Comparison of ENCODE assay signal across 1 cellular context in the genomic region with DNA sequence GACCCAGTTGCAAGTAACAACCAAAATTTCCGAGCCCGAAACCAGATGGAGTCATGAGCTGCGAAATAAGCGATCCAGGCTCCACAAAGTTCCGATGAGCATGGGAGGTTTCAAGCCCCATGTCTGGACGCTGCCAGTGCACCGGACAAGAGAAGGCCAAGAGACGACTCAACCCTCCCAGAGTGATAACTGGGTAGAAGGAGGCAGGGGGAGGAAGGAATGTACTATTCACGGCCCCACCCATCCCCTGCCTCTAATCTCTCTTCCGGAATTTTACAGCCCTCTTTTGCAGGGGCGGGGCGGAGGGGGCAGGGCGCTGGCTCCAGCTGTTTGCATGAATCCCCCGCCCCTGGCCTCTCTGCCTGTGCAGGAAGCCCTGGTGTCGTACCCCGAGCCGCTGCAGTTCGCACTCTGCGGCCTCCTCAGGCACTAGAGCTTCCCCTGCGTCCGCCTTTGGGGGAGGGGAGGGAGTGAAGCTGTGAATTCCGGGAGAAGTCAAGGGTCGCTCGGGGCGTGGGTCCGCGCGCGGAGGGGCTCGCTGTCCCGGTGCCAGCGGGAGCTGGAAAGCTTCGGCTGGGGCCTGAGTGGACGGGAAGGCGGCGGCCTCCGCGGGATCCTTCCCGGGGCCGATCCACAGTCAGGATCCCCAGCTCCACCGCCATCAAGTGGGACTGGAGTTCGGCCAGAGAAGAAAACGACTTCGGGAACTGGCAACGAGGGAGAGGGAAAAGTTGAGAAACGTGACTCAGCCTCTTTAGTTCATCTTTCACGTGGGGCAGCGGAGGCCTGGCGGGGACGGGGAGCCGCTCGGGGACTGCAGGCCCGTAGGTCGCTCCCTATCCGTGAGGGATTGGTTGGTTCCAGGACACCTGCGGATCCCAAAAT.
TF ChIP-seq lines count a peak whose summit lies in the region.

No MANE protein-coding gene starts in this region.

TF ChIP-seq in K562, 482 proteins besides CTCF, POLR2A, EP300 and RAD21 (continued from another document and continues in another):
- TF ChIP-seq NCOA1 (IDR thresholded peaks at IDR 0.05; ENCODE audit: low read depth) = peak; percentile 80; the same call in 1 of the 2 replicates
- TF ChIP-seq, protein P1, sequence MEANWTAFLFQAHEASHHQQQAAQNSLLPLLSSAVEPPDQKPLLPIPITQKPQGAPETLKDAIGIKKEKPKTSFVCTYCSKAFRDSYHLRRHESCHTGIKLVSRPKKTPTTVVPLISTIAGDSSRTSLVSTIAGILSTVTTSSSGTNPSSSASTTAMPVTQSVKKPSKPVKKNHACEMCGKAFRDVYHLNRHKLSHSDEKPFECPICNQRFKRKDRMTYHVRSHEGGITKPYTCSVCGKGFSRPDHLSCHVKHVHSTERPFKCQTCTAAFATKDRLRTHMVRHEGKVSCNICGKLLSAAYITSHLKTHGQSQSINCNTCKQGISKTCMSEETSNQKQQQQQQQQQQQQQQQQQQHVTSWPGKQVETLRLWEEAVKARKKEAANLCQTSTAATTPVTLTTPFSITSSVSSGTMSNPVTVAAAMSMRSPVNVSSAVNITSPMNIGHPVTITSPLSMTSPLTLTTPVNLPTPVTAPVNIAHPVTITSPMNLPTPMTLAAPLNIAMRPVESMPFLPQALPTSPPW (CRISPR knock-in tag; IDR thresholded peaks at IDR 0.05) = peak; percentile 99
- peak; percentile 96 for TF ChIP-seq MYNN (IDR thresholded peaks at IDR 0.05)
- TF ChIP-seq MYNN (CRISPR knock-in tag; IDR thresholded peaks at IDR 0.05) = no peak
- TF ChIP-seq, protein P2, sequence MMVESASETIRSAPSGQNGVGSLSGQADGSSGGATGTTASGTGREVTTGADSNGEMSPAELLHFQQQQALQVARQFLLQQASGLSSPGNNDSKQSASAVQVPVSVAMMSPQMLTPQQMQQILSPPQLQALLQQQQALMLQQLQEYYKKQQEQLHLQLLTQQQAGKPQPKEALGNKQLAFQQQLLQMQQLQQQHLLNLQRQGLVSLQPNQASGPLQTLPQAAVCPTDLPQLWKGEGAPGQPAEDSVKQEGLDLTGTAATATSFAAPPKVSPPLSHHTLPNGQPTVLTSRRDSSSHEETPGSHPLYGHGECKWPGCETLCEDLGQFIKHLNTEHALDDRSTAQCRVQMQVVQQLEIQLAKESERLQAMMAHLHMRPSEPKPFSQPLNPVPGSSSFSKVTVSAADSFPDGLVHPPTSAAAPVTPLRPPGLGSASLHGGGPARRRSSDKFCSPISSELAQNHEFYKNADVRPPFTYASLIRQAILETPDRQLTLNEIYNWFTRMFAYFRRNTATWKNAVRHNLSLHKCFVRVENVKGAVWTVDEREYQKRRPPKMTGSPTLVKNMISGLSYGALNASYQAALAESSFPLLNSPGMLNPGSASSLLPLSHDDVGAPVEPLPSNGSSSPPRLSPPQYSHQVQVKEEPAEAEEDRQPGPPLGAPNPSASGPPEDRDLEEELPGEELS (CRISPR knock-in tag; IDR thresholded peaks at IDR 0.05; ENCODE audit: borderline replicate concordance) = 0 out of 2 replicates have a peak, but pooled peaks have one; percentile 50
- TF ChIP-seq, protein P3, sequence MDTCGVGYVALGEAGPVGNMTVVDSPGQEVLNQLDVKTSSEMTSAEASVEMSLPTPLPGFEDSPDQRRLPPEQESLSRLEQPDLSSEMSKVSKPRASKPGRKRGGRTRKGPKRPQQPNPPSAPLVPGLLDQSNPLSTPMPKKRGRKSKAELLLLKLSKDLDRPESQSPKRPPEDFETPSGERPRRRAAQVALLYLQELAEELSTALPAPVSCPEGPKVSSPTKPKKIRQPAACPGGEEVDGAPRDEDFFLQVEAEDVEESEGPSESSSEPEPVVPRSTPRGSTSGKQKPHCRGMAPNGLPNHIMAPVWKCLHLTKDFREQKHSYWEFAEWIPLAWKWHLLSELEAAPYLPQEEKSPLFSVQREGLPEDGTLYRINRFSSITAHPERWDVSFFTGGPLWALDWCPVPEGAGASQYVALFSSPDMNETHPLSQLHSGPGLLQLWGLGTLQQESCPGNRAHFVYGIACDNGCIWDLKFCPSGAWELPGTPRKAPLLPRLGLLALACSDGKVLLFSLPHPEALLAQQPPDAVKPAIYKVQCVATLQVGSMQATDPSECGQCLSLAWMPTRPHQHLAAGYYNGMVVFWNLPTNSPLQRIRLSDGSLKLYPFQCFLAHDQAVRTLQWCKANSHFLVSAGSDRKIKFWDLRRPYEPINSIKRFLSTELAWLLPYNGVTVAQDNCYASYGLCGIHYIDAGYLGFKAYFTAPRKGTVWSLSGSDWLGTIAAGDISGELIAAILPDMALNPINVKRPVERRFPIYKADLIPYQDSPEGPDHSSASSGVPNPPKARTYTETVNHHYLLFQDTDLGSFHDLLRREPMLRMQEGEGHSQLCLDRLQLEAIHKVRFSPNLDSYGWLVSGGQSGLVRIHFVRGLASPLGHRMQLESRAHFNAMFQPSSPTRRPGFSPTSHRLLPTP (IDR thresholded peaks at IDR 0.05; ENCODE audit: borderline replicate concordance, extremely low read depth, insufficient read length) = no peak
- TF ChIP-seq, protein P4, sequence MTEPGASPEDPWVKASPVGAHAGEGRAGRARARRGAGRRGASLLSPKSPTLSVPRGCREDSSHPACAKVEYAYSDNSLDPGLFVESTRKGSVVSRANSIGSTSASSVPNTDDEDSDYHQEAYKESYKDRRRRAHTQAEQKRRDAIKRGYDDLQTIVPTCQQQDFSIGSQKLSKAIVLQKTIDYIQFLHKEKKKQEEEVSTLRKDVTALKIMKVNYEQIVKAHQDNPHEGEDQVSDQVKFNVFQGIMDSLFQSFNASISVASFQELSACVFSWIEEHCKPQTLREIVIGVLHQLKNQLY (CRISPR knock-in tag; conservative IDR thresholded peaks at IDR 0.05) = peak in 1 of 2 experiments; percentile 76; a peak in 1 of 4 replicates
- TF ChIP-seq HNRNPH1 (optimal IDR thresholded peaks at IDR 0.05; ENCODE audit: low read depth, low read length) = no peak
- peak; percentile 63 for TF ChIP-seq SMARCC2 (IDR thresholded peaks at IDR 0.05; ENCODE audit: low read depth)
- TF ChIP-seq, protein P5, sequence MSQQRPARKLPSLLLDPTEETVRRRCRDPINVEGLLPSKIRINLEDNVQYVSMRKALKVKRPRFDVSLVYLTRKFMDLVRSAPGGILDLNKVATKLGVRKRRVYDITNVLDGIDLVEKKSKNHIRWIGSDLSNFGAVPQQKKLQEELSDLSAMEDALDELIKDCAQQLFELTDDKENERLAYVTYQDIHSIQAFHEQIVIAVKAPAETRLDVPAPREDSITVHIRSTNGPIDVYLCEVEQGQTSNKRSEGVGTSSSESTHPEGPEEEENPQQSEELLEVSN (IDR thresholded peaks at IDR 0.05; ENCODE audit: borderline replicate concordance in 1 of 2, extremely low read depth in 1 of 2, insufficient read depth in 1 of 2, insufficient read length in 1 of 2, low read depth in 1 of 2, low read length in 1 of 2, poor library complexity in 1 of 2, severe bottlenecking in 1 of 2) = peak; percentile 93 to 96
- TF ChIP-seq, protein P6, sequence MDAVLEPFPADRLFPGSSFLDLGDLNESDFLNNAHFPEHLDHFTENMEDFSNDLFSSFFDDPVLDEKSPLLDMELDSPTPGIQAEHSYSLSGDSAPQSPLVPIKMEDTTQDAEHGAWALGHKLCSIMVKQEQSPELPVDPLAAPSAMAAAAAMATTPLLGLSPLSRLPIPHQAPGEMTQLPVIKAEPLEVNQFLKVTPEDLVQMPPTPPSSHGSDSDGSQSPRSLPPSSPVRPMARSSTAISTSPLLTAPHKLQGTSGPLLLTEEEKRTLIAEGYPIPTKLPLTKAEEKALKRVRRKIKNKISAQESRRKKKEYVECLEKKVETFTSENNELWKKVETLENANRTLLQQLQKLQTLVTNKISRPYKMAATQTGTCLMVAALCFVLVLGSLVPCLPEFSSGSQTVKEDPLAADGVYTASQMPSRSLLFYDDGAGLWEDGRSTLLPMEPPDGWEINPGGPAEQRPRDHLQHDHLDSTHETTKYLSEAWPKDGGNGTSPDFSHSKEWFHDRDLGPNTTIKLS (IDR thresholded peaks at IDR 0.05; ENCODE audit: borderline replicate concordance, low read depth) = peak; percentile 71; the same call in 1 of the 2 replicates
- TF ChIP-seq ZNF507 (tag; conservative IDR thresholded peaks at IDR 0.05) = no peak
- TF ChIP-seq, protein P7, sequence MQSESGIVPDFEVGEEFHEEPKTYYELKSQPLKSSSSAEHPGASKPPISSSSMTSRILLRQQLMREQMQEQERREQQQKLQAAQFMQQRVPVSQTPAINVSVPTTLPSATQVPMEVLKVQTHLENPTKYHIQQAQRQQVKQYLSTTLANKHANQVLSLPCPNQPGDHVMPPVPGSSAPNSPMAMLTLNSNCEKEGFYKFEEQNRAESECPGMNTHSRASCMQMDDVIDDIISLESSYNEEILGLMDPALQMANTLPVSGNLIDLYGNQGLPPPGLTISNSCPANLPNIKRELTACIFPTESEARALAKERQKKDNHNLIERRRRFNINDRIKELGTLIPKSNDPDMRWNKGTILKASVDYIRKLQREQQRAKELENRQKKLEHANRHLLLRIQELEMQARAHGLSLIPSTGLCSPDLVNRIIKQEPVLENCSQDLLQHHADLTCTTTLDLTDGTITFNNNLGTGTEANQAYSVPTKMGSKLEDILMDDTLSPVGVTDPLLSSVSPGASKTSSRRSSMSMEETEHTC (IDR thresholded peaks at IDR 0.05) = no peak
- 0 out of 2 replicates have a peak, but pooled peaks have one; percentile 57 for TF ChIP-seq ZNF586 (CRISPR knock-in tag; conservative IDR thresholded peaks at IDR 0.05)
- TF ChIP-seq, protein P8, sequence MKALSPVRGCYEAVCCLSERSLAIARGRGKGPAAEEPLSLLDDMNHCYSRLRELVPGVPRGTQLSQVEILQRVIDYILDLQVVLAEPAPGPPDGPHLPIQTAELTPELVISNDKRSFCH (CRISPR knock-in tag; IDR thresholded peaks at IDR 0.05) = no peak
- TF ChIP-seq, protein P8 (tag; IDR thresholded peaks at IDR 0.05) = peak; percentile 75
- peak; percentile 72 for TF ChIP-seq MECOM (CRISPR knock-in tag; IDR thresholded peaks at IDR 0.05)
- TF ChIP-seq XRCC5 (IDR thresholded peaks at IDR 0.05; ENCODE audit: low read depth, low read length) = peak; percentile 75
- peak; percentile 93 for TF ChIP-seq NFRKB (IDR thresholded peaks at IDR 0.05; ENCODE audit: low read depth)
- peak; percentile 79 for TF ChIP-seq PRPF4 (IDR thresholded peaks at IDR 0.05; ENCODE audit: insufficient read depth, low read depth, low read length, poor library complexity, severe bottlenecking)
- TF ChIP-seq, protein P9, sequence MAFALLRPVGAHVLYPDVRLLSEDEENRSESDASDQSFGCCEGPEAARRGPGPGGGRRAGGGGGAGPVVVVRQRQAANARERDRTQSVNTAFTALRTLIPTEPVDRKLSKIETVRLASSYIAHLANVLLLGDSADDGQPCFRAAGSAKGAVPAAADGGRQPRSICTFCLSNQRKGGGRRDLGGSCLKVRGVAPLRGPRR (CRISPR knock-in tag; IDR thresholded peaks at IDR 0.05) = no peak
- TF ChIP-seq ZNF197 (CRISPR knock-in tag; IDR thresholded peaks at IDR 0.05; ENCODE audit: low read depth) = peak; percentile 5; the same call in 1 of the 2 replicates
- no peak; the same call in 1 of the 2 replicates for TF ChIP-seq RHOXF2B (CRISPR knock-in tag; conservative IDR thresholded peaks at IDR 0.05)
- TF ChIP-seq NCOA6 (IDR thresholded peaks at IDR 0.05) = no peak
- TF ChIP-seq, protein P10, sequence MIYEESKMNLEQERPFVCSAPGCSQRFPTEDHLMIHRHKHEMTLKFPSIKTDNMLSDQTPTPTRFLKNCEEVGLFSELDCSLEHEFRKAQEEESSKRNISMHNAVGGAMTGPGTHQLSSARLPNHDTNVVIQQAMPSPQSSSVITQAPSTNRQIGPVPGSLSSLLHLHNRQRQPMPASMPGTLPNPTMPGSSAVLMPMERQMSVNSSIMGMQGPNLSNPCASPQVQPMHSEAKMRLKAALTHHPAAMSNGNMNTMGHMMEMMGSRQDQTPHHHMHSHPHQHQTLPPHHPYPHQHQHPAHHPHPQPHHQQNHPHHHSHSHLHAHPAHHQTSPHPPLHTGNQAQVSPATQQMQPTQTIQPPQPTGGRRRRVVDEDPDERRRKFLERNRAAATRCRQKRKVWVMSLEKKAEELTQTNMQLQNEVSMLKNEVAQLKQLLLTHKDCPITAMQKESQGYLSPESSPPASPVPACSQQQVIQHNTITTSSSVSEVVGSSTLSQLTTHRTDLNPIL (CRISPR knock-in tag; IDR thresholded peaks at IDR 0.05) = no peak
- TF ChIP-seq HDAC1 (IDR thresholded peaks at IDR 0.05) = peak; percentile 57 to 95
- peak; percentile 92 for TF ChIP-seq SMAD1 (IDR thresholded peaks at IDR 0.05; ENCODE audit: low read depth, low read length, partially characterized antibody)
- TF ChIP-seq NR4A1 (CRISPR knock-in tag; IDR thresholded peaks at IDR 0.05) = peak; percentile 88
- peak; percentile 78; the same call in 1 of the 2 replicates for TF ChIP-seq NR4A1 (tag; IDR thresholded peaks at IDR 0.05)
- peak; percentile 82 for TF ChIP-seq C11orf30 (IDR thresholded peaks at IDR 0.05; ENCODE audit: low read depth)
- TF ChIP-seq, protein P11, sequence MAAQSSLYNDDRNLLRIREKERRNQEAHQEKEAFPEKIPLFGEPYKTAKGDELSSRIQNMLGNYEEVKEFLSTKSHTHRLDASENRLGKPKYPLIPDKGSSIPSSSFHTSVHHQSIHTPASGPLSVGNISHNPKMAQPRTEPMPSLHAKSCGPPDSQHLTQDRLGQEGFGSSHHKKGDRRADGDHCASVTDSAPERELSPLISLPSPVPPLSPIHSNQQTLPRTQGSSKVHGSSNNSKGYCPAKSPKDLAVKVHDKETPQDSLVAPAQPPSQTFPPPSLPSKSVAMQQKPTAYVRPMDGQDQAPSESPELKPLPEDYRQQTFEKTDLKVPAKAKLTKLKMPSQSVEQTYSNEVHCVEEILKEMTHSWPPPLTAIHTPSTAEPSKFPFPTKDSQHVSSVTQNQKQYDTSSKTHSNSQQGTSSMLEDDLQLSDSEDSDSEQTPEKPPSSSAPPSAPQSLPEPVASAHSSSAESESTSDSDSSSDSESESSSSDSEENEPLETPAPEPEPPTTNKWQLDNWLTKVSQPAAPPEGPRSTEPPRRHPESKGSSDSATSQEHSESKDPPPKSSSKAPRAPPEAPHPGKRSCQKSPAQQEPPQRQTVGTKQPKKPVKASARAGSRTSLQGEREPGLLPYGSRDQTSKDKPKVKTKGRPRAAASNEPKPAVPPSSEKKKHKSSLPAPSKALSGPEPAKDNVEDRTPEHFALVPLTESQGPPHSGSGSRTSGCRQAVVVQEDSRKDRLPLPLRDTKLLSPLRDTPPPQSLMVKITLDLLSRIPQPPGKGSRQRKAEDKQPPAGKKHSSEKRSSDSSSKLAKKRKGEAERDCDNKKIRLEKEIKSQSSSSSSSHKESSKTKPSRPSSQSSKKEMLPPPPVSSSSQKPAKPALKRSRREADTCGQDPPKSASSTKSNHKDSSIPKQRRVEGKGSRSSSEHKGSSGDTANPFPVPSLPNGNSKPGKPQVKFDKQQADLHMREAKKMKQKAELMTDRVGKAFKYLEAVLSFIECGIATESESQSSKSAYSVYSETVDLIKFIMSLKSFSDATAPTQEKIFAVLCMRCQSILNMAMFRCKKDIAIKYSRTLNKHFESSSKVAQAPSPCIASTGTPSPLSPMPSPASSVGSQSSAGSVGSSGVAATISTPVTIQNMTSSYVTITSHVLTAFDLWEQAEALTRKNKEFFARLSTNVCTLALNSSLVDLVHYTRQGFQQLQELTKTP (IDR thresholded peaks at IDR 0.05; ENCODE audit: low read depth in 1 of 2, partially characterized antibody in 2 of 2) = peak; percentile 34 to 83
